Comparison of ENCODE assay signal across 19 cellular contexts in the genomic region with DNA sequence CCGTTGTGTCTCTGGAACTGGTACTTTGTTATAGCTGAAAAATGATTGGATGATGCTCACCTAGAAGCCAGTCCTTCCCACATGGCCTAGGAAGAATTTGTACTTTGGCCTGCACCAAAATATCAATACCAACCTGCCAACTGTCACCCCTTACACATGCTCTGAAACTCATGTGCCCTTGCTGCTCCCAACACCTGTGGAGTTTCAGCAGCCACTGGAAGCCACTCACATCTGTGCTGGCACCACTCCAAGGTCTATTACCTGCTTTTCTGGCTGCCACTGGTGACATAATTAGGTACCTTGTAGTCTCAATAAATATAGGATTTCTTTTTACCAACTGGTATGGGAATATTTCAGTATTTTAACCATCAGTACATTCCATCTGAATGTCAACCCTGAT.
"Had no signal": no experiment of that assay in that cellular context is flagged by ENCODE, and none has a peak within 500 bp of the region (broad histone marks: within the 10 kb centered on the region; RNA-seq: fewer than 3 reads in every experiment).

No MANE protein-coding gene starts in this region.

- H3K4me3 Mint-ChIP-seq: activated CD8-positive, alpha-beta memory T cell treated with anti-CD3 and anti-CD28 coated beads, Interleukin-2, amount 10 ng/mL, durations not matched to agents 7 days and 5 days; activated naive CD8-positive, alpha-beta T cell; activated T-cell treated with anti-CD3 and anti-CD28 coated beads, Interleukin-2, amount 50 U/mL, for 4 hours; nephron; stimulated activated effector memory CD8-positive, alpha-beta T cell treated with anti-CD3 and anti-CD28 coated beads, Interleukin-12 subunit alpha, Interleukin-12 subunit beta, amount 100 ng/mL, for 72 hours had no signal

- H3K27me3 ChIP-seq: brain microvascular endothelial cell, tibial nerve had no signal

- H3K9me3 ChIP-seq: tibial nerve had no signal

- H3K27ac ChIP-seq: brain microvascular endothelial cell, tibial nerve had no signal

- H3K4me1 ChIP-seq: tibial nerve had no signal

- H3K4me3 ChIP-seq: smooth muscle cell, tibial nerve had no signal

- DNase-seq: activated CD4-positive, alpha-beta T cell treated with anti-CD3 and anti-CD28 coated beads, Interleukin-2, amount 50 U/mL, for 48 hours; activated CD4-positive, CD25-positive, alpha-beta regulatory T cell treated with anti-CD3 and anti-CD28 coated beads, Interleukin-2, amount 50 U/mL, for 72 hours; activated CD8-positive, alpha-beta memory T cell treated with anti-CD3 and anti-CD28 coated beads, Interleukin-2, amount 10 ng/mL, durations not matched to agents 7 days and 5 days; activated effector memory CD4-positive, alpha-beta T cell treated with anti-CD3 and anti-CD28 coated beads, Interleukin-2, amount 50 U/mL, for 16 hours; activated T-cell treated with anti-CD3 and anti-CD28 coated beads, Interleukin-2, amount 50 U/mL, for 4 hours; amygdala; brain microvascular endothelial cell; dermis blood vessel endothelial cell; erythroblast; hippocampal formation; occipital lobe; right cardiac atrium; T-helper 9 cell had no signal

- ATAC-seq: activated CD8-positive, alpha-beta memory T cell treated with anti-CD3 and anti-CD28 coated beads, Interleukin-2, amount 10 ng/mL, durations not matched to agents 7 days and 5 days; activated T-cell treated with anti-CD3 and anti-CD28 coated beads, Interleukin-2, amount 50 U/mL, for 4 hours; right cardiac atrium; stimulated activated effector memory CD8-positive, alpha-beta T cell treated with anti-CD3 and anti-CD28 coated beads, Interleukin-12 subunit alpha, Interleukin-12 subunit beta, amount 100 ng/mL, for 72 hours had no signal

- H3K27ac Mint-ChIP-seq: activated CD8-positive, alpha-beta memory T cell treated with anti-CD3 and anti-CD28 coated beads, Interleukin-2, amount 10 ng/mL, durations not matched to agents 7 days and 5 days; activated naive CD8-positive, alpha-beta T cell; nephron; progenitor cell of endocrine pancreas; stimulated activated effector memory CD8-positive, alpha-beta T cell treated with anti-CD3 and anti-CD28 coated beads, Interleukin-12 subunit alpha, Interleukin-12 subunit beta, amount 100 ng/mL, for 72 hours had no signal

- H3K36me3 Mint-ChIP-seq: activated CD8-positive, alpha-beta memory T cell treated with anti-CD3 and anti-CD28 coated beads, Interleukin-2, amount 10 ng/mL, durations not matched to agents 7 days and 5 days; activated naive CD8-positive, alpha-beta T cell; stimulated activated effector memory CD8-positive, alpha-beta T cell treated with anti-CD3 and anti-CD28 coated beads, Interleukin-12 subunit alpha, Interleukin-12 subunit beta, amount 100 ng/mL, for 72 hours had no signal

- H3K27me3 Mint-ChIP-seq: activated CD8-positive, alpha-beta memory T cell treated with anti-CD3 and anti-CD28 coated beads, Interleukin-2, amount 10 ng/mL, durations not matched to agents 7 days and 5 days; progenitor cell of endocrine pancreas had no signal

- H3K36me3 ChIP-seq: brain microvascular endothelial cell, tibial nerve had no signal

- H3K4me1 Mint-ChIP-seq: activated CD8-positive, alpha-beta memory T cell treated with anti-CD3 and anti-CD28 coated beads, Interleukin-2, amount 10 ng/mL, durations not matched to agents 7 days and 5 days; nephron; stimulated activated effector memory CD8-positive, alpha-beta T cell treated with anti-CD3 and anti-CD28 coated beads, Interleukin-12 subunit alpha, Interleukin-12 subunit beta, amount 100 ng/mL, for 72 hours had no signal
